Comparison of ENCODE assay signal across 31 cellular contexts in the genomic region with DNA sequence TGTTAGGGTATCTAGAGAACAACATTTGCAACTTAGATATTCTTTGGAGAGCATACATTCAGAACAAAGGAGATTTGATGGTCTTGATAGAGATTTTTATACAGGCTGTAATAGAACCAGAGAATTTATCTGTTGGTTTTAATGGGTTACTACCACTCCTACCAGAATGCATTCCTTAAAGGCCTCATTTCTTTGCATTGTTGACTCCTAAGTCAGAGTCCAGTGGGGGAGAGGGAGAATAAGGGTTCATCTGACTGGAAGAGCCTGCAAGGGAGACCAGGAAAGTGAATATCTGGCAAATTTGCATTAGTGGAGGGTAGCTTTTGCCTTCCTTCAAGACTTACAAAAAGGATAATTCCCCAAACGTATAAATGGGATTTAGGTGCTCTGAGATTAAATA. TPM values are rescaled to one million over a fixed set of nuclear protein-coding genes. Genes with fewer than 3 reads are reported as not detected.
DNase-seq lines count a peak whose midpoint lies in the region; ATAC-seq, FAIRE-seq and TF ChIP-seq lines count a peak whose summit lies in the region.
"Had no signal": no experiment of that assay in that cellular context is flagged by ENCODE, and none has a peak within 500 bp of the region (broad histone marks: within the 10 kb centered on the region; RNA-seq: fewer than 3 reads in every experiment).

No MANE protein-coding gene starts in this region.

- TF ChIP-seq CTCF in PC-3 (conservative IDR thresholded peaks at IDR 0.05; ENCODE audit: low read depth, low read length), result no peak
- TF ChIP-seq CTCF in testis (IDR thresholded peaks at IDR 0.05), result no peak

- TF ChIP-seq POLR2A in testis (IDR thresholded peaks at IDR 0.05), result no peak
- TF ChIP-seq POLR2A in H54 (IDR thresholded peaks at IDR 0.05; ENCODE audit: low read depth, low read length), result no peak

- H3K36me3 Mint-ChIP-seq in activated naive CD4-positive, alpha-beta T cell treated with anti-CD3 and anti-CD28 coated beads, Interleukin-2, amount 10 ng/mL, durations not matched to agents 7 days and 5 days, result peaks cover 45% of the 10 kb centered on the region

- no peaks in the 10 kb centered on the region for H4K20me1 ChIP-seq in PC-3 (ENCODE audit: low read length)

- no peak overlapping the region for H3K4me3 ChIP-seq in PC-3 (ENCODE audit: low read length)
- H3K4me3 ChIP-seq in testis, result no peak overlapping the region
- H3K4me3 ChIP-seq: left lung, prostate gland, sigmoid colon, transverse colon had no signal

- no peaks in the 10 kb centered on the region for H3K27me3 Mint-ChIP-seq in activated naive CD4-positive, alpha-beta T cell treated with anti-CD3 and anti-CD28 coated beads, Interleukin-2, amount 10 ng/mL, durations not matched to agents 7 days and 5 days
- H3K27me3 Mint-ChIP-seq: activated CD4-positive, alpha-beta T cell treated with anti-CD3 and anti-CD28 coated beads for 36 hours; activated naive CD8-positive, alpha-beta T cell; central memory CD8-positive, alpha-beta T cell; dendritic cell treated with granulocyte-macrophage colony-stimulating factor and Interleukin-4, amounts not matched to agents 40 ng/mL and 50 ng/mL, for 4 days; naive B cell had no signal

- no peaks in the 10 kb centered on the region for H3K9me3 ChIP-seq in PC-3 (ENCODE audit: low read length)
- H3K9me3 ChIP-seq in testis, result no peaks in the 10 kb centered on the region
- H3K9me3 ChIP-seq: neutrophil, prostate gland, sigmoid colon had no signal

- H3K27ac Mint-ChIP-seq in activated naive CD4-positive, alpha-beta T cell treated with anti-CD3 and anti-CD28 coated beads, Interleukin-2, amount 10 ng/mL, durations not matched to agents 7 days and 5 days, result no peak overlapping the region
- H3K27ac Mint-ChIP-seq: activated CD4-positive, alpha-beta T cell treated with anti-CD3 and anti-CD28 coated beads for 36 hours; activated naive CD8-positive, alpha-beta T cell; dendritic cell treated with granulocyte-macrophage colony-stimulating factor and Interleukin-4, amounts not matched to agents 40 ng/mL and 50 ng/mL, for 4 days; endodermal cell had no signal

- DNase-seq in EL (peak; percentile 19), PC-3 (no peak), iris pigment epithelial cell (ENCODE audit: low read depth) (peak; percentile 54), testis (no peak), NCI-H345 (lab: John Stamatoyannopoulos, UW) (no peak), H54 (ENCODE audit: insufficient read length, low spot score) (no peak)
- DNase-seq in activated naive CD4-positive, alpha-beta T cell treated with anti-CD3 and anti-CD28 coated beads, Interleukin-2, amount 10 ng/mL, durations not matched to agents 7 days and 5 days, result no peak
- DNase-seq: activated CD4-positive, alpha-beta T cell treated with anti-CD3 and anti-CD28 coated beads for 36 hours; activated CD8-positive, alpha-beta memory T cell treated with anti-CD3 and anti-CD28 coated beads for 24 hours; activated T-cell treated with anti-CD3 and anti-CD28 coated beads for 4 hours; anterior cingulate cortex; DND-41; endodermal cell; H7; left lung; midbrain; naive B cell; NCI-H146; NCI-H446; NCI-H748 treated with DMSO at 0.1 percent for 48 hours; SIG-M5; sigmoid colon; stimulated activated CD4-positive, alpha-beta T cell treated with anti-CD3 and anti-CD28 coated beads, Interleukin-4, amount 100 ng/mL, for 4 hours; transverse colon had no signal

- ATAC-seq in PC-3, result no peak
- ATAC-seq: activated CD4-positive, alpha-beta T cell treated with anti-CD3 and anti-CD28 coated beads for 36 hours; left lung had no signal

- H2AFZ ChIP-seq in PC-3 (ENCODE audit: low read length), result no peak overlapping the region

- H3K27ac ChIP-seq in PC-3 (ENCODE audit: low read length) (no peak overlapping the region), testis (peak overlapping the region; percentile 42 to 66)
- H3K27ac ChIP-seq: HL-60, left lung, neutrophil, prostate gland, sigmoid colon, transverse colon, VCaP had no signal

- H3K9me2 ChIP-seq in PC-3 (replicated peaks; ENCODE audit: low read length), result no peaks in the 10 kb centered on the region

- BruUV-seq in PC-3 (replicated peaks; lab: Mats Ljungman, UMichigan), result TSS peak; percentile 22

- intact Hi-C loops in PC-3 (cut with micrococcal nuclease) (no loop called here), testis (cut with DNase I; ENCODE audit: low total_unique reads) (no loop called here)

- peaks cover 57% of the 10 kb centered on the region for H3K79me2 ChIP-seq in PC-3 (ENCODE audit: low read length)

- POLR2A ChIA-PET in PC-3 (lab: Charles Lee; ENCODE audit: unreplicated experiment), result no interaction called here

- H3K27me3 ChIP-seq in PC-3 (ENCODE audit: low read length) (no peaks in the 10 kb centered on the region), testis (no peaks in the 10 kb centered on the region)
- H3K27me3 ChIP-seq: left lung, neutrophil, sigmoid colon, transverse colon had no signal

- no peaks in the 10 kb centered on the region for H3F3A ChIP-seq in PC-3 (ENCODE audit: low read length, unreplicated experiment)

- no peak overlapping the region for H3K4me2 ChIP-seq in PC-3 (ENCODE audit: low read length)

- H3K4me3 Mint-ChIP-seq in activated naive CD4-positive, alpha-beta T cell treated with anti-CD3 and anti-CD28 coated beads, Interleukin-2, amount 10 ng/mL, durations not matched to agents 7 days and 5 days, result no peak overlapping the region
- H3K4me3 Mint-ChIP-seq: activated CD4-positive, alpha-beta T cell treated with anti-CD3 and anti-CD28 coated beads for 36 hours; activated naive CD8-positive, alpha-beta T cell; central memory CD8-positive, alpha-beta T cell; dendritic cell treated with granulocyte-macrophage colony-stimulating factor and Interleukin-4, amounts not matched to agents 40 ng/mL and 50 ng/mL, for 4 days; endodermal cell; naive B cell had no signal

- H3K36me3 ChIP-seq in PC-3 (ENCODE audit: low read depth, low read length) (no peaks in the 10 kb centered on the region), testis (ENCODE audit: low read depth, missing control alignments) (no peaks in the 10 kb centered on the region)
- H3K36me3 ChIP-seq: neutrophil, prostate gland, sigmoid colon, transverse colon had no signal

- no peak for FAIRE-seq in H54 (lab: Jason Lieb, UNC)

- H3K9me3 Mint-ChIP-seq in activated naive CD4-positive, alpha-beta T cell treated with anti-CD3 and anti-CD28 coated beads, Interleukin-2, amount 10 ng/mL, durations not matched to agents 7 days and 5 days, result peaks cover 14% of the 10 kb centered on the region

- H3K9ac ChIP-seq in PC-3 (ENCODE audit: low read length), result no peak overlapping the region

- H3K4me1 ChIP-seq in PC-3 (ENCODE audit: insufficient read depth, low read length) (peaks cover 9% of the 10 kb centered on the region; the same call in 1 of the 2 replicates), testis (peaks cover 9% of the 10 kb centered on the region)
- H3K4me1 ChIP-seq: prostate gland had no signal

- H3K4me1 Mint-ChIP-seq in activated naive CD4-positive, alpha-beta T cell treated with anti-CD3 and anti-CD28 coated beads, Interleukin-2, amount 10 ng/mL, durations not matched to agents 7 days and 5 days, result peaks cover 8% of the 10 kb centered on the region

- WGBS in testis, 2 donors, result 86 to 95% methylated on average over 1 of the region's 1 CpG

- CTCF ChIA-PET in PC-3 (lab: Charles Lee), result no interaction called here
- CTCF ChIA-PET in activated naive CD4-positive, alpha-beta T cell treated with anti-CD3 and anti-CD28 coated beads, Interleukin-2, amount 10 ng/mL, durations not matched to agents 7 days and 5 days (lab: Charles Lee), result interaction anchor here (0.7 kb wide), 1 partner anchor 45 kb away, joined by 3 read pairs; no protein-coding TSS in a partner anchor

RNA-seq across cellular contexts. Expression of a gene that starts 29.7 kb away (rescaled TPM):
- 147 and 229 TPM in 2 replicates for total RNA-seq in PC-3 (2014; rRNA removed)
- 10 to 100 TPM; 55.7 to 73.4 TPM for total RNA-seq in testis
- 36.7 TPM for polyA plus RNA-seq in testis (ENCODE audit: insufficient read depth, low read depth, low replicate concordance)

Comparison
In these comparisons a context has a peak if more than half of its experiments do, and no peak if none do; other contexts are left out.
1. DNase-seq: peak in EL (single experiment) and iris pigment epithelial cell (single experiment); none in PC-3 (single experiment), testis (single experiment), NCI-H345 (single experiment), H54 (single experiment) and activated naive CD4-positive, alpha-beta T cell treated with anti-CD3 and anti-CD28 coated beads, Interleukin-2, amount 10 ng/mL, durations not matched to agents 7 days and 5 days (single experiment).